ENCODE assay signal across 22 cellular contexts in genomic region chr5:19986036-19986619, GRCh38. TPM values are rescaled to one million over a fixed set of nuclear protein-coding genes. Genes with fewer than 3 reads are reported as not detected.
DNase-seq lines count a peak whose midpoint lies in the region; ATAC-seq and TF ChIP-seq lines count a peak whose summit lies in the region.
"Had no signal": no experiment of that assay in that cellular context is flagged by ENCODE, and none has a peak within 500 bp of the region (broad histone marks: within the 10 kb centered on the region; RNA-seq: fewer than 3 reads in every experiment).

No MANE protein-coding gene starts in this region.

- no peaks in the 10 kb centered on the region for H3K36me3 Mint-ChIP-seq in chondrocyte (ENCODE audit: low read depth)
- H3K36me3 Mint-ChIP-seq: CD4-positive, CD25-positive, alpha-beta regulatory T cell had no signal

- H3K4me3 ChIP-seq in mammary epithelial cell (replicated peaks in 1 of 3; ENCODE audit: insufficient read depth in 1 of 3, low read depth in 2 of 3, low read length in 3 of 3), result no peak overlapping the region
- H3K4me3 ChIP-seq: GM23338, smooth muscle cell, thyroid gland had no signal

- peaks cover 47% of the 10 kb centered on the region for H3K27me3 Mint-ChIP-seq in chondrocyte (ENCODE audit: low read depth)
- H3K27me3 Mint-ChIP-seq: activated CD4-positive, alpha-beta memory T cell treated with anti-CD3 and anti-CD28 coated beads, Interleukin-2, amount 10 ng/mL, durations not matched to agents 7 days and 5 days; CD4-positive, CD25-positive, alpha-beta regulatory T cell had no signal

- no peak overlapping the region for H3K27ac ChIP-seq in mammary epithelial cell (ENCODE audit: insufficient read depth, low read depth, low read length)
- H3K27ac ChIP-seq: thyroid gland had no signal

- in situ Hi-C loops in G401 (cut with HindIII; ENCODE audit: low sequenced_read_pairs) (no loop called here), mammary epithelial cell (cut with MboI; ENCODE audit: low sequenced_read_pairs in 2 of 2) (no loop called here)

- H3K4me1 Mint-ChIP-seq in chondrocyte (ENCODE audit: low read depth), result peaks cover 10% of the 10 kb centered on the region
- H3K4me1 Mint-ChIP-seq: activated CD4-positive, alpha-beta memory T cell treated with anti-CD3 and anti-CD28 coated beads, Interleukin-2, amount 10 ng/mL, durations not matched to agents 7 days and 5 days; CD4-positive, CD25-positive, alpha-beta regulatory T cell had no signal

- no peak overlapping the region for H3K4me3 Mint-ChIP-seq in chondrocyte (ENCODE audit: unreplicated experiment)
- H3K4me3 Mint-ChIP-seq: activated CD4-positive, alpha-beta memory T cell treated with anti-CD3 and anti-CD28 coated beads, Interleukin-2, amount 10 ng/mL, durations not matched to agents 7 days and 5 days; CD4-positive, CD25-positive, alpha-beta regulatory T cell; GM23338 had no signal

- H2AFZ ChIP-seq in mammary epithelial cell (ENCODE audit: low read depth, low read length), result no peak overlapping the region
- H2AFZ ChIP-seq: GM23338 had no signal

- H3K9me3 Mint-ChIP-seq in chondrocyte (ENCODE audit: low read depth), result no peaks in the 10 kb centered on the region
- H3K9me3 Mint-ChIP-seq: activated CD4-positive, alpha-beta memory T cell treated with anti-CD3 and anti-CD28 coated beads, Interleukin-2, amount 10 ng/mL, durations not matched to agents 7 days and 5 days; GM23338 had no signal

- CTCF ChIA-PET in mammary epithelial cell (lab: Charles Lee; ENCODE audit: low non-redundant PET), result no interaction called here

- H3K9ac ChIP-seq in mammary epithelial cell (ENCODE audit: insufficient read depth, low read length), result no peak overlapping the region

- no peaks in the 10 kb centered on the region for H3K27me3 ChIP-seq in mammary epithelial cell (ENCODE audit: insufficient read depth, low read length)
- H3K27me3 ChIP-seq: thyroid gland had no signal

- peaks cover 7% of the 10 kb centered on the region for H3K4me1 ChIP-seq in mammary epithelial cell (ENCODE audit: insufficient read depth, low read length)
- H3K4me1 ChIP-seq: thyroid gland had no signal

- BruUV-seq in mammary epithelial cell (replicated peaks; lab: Mats Ljungman, UMichigan), result no TSS peak

- TF ChIP-seq CTCF in mammary epithelial cell (conservative IDR thresholded peaks at IDR 0.05 in 1 of 2, IDR thresholded peaks at IDR 0.05 in 1 of 2; ENCODE audit: extremely low read depth in 1 of 2, insufficient read depth in 1 of 2, low read depth in 1 of 2, low read length in 2 of 2), result no peak
- TF ChIP-seq CTCF in chondrocyte (IDR thresholded peaks at IDR 0.05), result no peak

- H3K4me2 ChIP-seq in mammary epithelial cell (ENCODE audit: insufficient read depth, low read depth, low read length), result no peak overlapping the region
- H3K4me2 ChIP-seq: GM23338, smooth muscle cell had no signal

- no peaks in the 10 kb centered on the region for H3K36me3 ChIP-seq in mammary epithelial cell (ENCODE audit: insufficient read depth, low read length)
- H3K36me3 ChIP-seq: thyroid gland had no signal

- ATAC-seq in HG03108 (IDR thresholded peaks at IDR 0.05; ENCODE audit: unreplicated experiment), result no peak
- ATAC-seq: GM23338 had no signal

- H3K9me3 ChIP-seq in mammary epithelial cell (replicated peaks; ENCODE audit: insufficient read depth, low read length), result no peaks in the 10 kb centered on the region
- H3K9me3 ChIP-seq: thyroid gland had no signal

- intact Hi-C loops in mammary epithelial cell (cut with micrococcal nuclease), result loop anchor here (5.0 to 10.0 kb wide), 2 partner anchors 119 to 191 kb away; no protein-coding TSS in a partner anchor

- WGBS in mammary epithelial cell (ENCODE audit: low coverage, missing lambda C conversion rate), result 56% methylated on average over 1 of the region's 1 CpG

- no peaks in the 10 kb centered on the region for H4K20me1 ChIP-seq in mammary epithelial cell (ENCODE audit: insufficient read depth, low read length)

- DNase-seq in G401 (ENCODE audit: low spot score) (peak; percentile 76), NCI-H446 treated with DMSO at 0.1 percent for 48 hours (lab: John Stamatoyannopoulos, UW) (peak; percentile 73), mammary epithelial cell (peak; percentile 48), fibroblast of the conjunctiva (ENCODE audit: low read depth) (peak; percentile 46), chondrocyte (ENCODE audit: low spot score) (no peak), NCI-H1694 treated with DMSO at 0.1 percent for 48 hours (lab: John Stamatoyannopoulos, UW) (no peak)
- DNase-seq: activated CD4-positive, alpha-beta memory T cell treated with anti-CD3 and anti-CD28 coated beads, Interleukin-2, amount 10 ng/mL, durations not matched to agents 7 days and 5 days; activated effector memory CD4-positive, alpha-beta T cell treated with anti-CD3 and anti-CD28 coated beads, Interleukin-2, amount 50 U/mL, for 16 hours; CD4-positive, CD25-positive, alpha-beta regulatory T cell; DMS153; NCI-H1092; NCI-H1930; NCI-H510A treated with DMSO at 0.1 percent for 48 hours; RPMI8226; stimulated activated naive CD4-positive, alpha-beta T cell; SW 1271; thyroid gland had no signal

- H3K27ac Mint-ChIP-seq in chondrocyte (ENCODE audit: unreplicated experiment), result no peak overlapping the region
- H3K27ac Mint-ChIP-seq: activated CD4-positive, alpha-beta memory T cell treated with anti-CD3 and anti-CD28 coated beads, Interleukin-2, amount 10 ng/mL, durations not matched to agents 7 days and 5 days; CD4-positive, CD25-positive, alpha-beta regulatory T cell; GM23338; progenitor cell of endocrine pancreas had no signal

- H3K79me2 ChIP-seq in mammary epithelial cell (ENCODE audit: insufficient read depth, low read length), result no peaks in the 10 kb centered on the region

- dilution Hi-C loops in mammary epithelial cell (cut with HindIII; ENCODE audit: low sequenced_read_pairs), result no loop called here

RNA-seq across cellular contexts. Expression of gene CDH18, which starts 1.9 kb away (rescaled TPM):
- not detected in 2 replicates for total RNA-seq in G401 (2014; rRNA removed; shearing (Covaris generic))
- total RNA-seq in mammary epithelial cell (under 1 TPM in 1 of 2 donors, not detected in 1; 0.52 TPM), chondrocyte (not detected in 3 replicates)
- polyA plus RNA-seq in mammary epithelial cell, result 0.17 TPM
- polyA minus RNA-seq in mammary epithelial cell, result not detected
- total RNA-seq: activated CD4-positive, alpha-beta memory T cell treated with anti-CD3 and anti-CD28 coated beads, Interleukin-2, amount 10 ng/mL, durations not matched to agents 7 days and 5 days; CD4-positive, CD25-positive, alpha-beta regulatory T cell; lung microvascular endothelial cell; thyroid gland had no signal
- polyA plus RNA-seq: CD4-positive, CD25-positive, alpha-beta regulatory T cell; GM23338; smooth muscle cell had no signal

Comparison
In these comparisons a context has a peak if more than half of its experiments do, and no peak if none do; other contexts are left out.
1. DNase-seq: peak in G401 (single experiment), NCI-H446 treated with DMSO at 0.1 percent for 48 hours (single experiment), mammary epithelial cell (single experiment) and fibroblast of the conjunctiva (single experiment); none in chondrocyte (single experiment) and NCI-H1694 treated with DMSO at 0.1 percent for 48 hours (single experiment).